ENCODE assay signal across 8 cellular contexts in the genomic region with DNA sequence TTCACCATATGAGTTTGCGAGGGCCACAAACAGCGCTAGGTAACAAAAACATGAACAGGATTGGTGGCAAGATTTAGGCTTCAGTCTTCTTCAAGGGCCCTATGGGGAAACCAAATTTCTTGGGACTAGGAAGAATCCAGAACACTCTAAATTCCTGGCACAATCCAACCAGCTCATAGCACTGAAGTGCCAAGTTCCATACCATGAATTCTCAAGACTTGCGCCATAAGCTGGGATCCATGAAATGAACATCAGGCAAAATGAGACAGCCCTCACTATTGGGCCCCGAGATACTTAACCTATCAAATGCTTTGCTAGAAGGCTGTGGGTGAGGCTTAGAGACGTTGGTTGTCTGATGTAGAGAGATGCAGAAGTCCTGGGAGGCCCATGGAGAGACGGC.
"Had no signal": no experiment of that assay in that cellular context is flagged by ENCODE, and none has a peak within 500 bp of the region (broad histone marks: within the 10 kb centered on the region; RNA-seq: fewer than 3 reads in every experiment).

No MANE protein-coding gene starts in this region.

- H3K27ac Mint-ChIP-seq: HFFc6, IgD-negative memory B cell had no signal

- H3K9me3 ChIP-seq: HAP-1 had no signal

- H3K4me3 ChIP-seq: GM23248, HAP-1 had no signal

- H3K4me3 Mint-ChIP-seq: HFFc6, IgD-negative memory B cell had no signal

- H3K9ac ChIP-seq: GM23248 had no signal

- DNase-seq: GOT3, H7, HFFc6, KG1 had no signal

- H3K36me3 Mint-ChIP-seq: IgD-negative memory B cell had no signal

- H3K27ac ChIP-seq: GM23248, HL-60 had no signal

- H3K36me3 ChIP-seq: HAP-1 had no signal

- H3K4me1 ChIP-seq: HAP-1 had no signal
